8 cellular contexts compared by ENCODE assay signal in genomic region chr4:762211-763190, GRCh38. TPM values are rescaled to one million over a fixed set of nuclear protein-coding genes. Genes with fewer than 3 reads are reported as not detected.
A peak's percentile ranks its signal among the peaks of the same experiment; 100 is the strongest.
DNase-seq lines count a peak whose midpoint lies in the region; ATAC-seq and TF ChIP-seq lines count a peak whose summit lies in the region.

No MANE protein-coding gene starts in this region.

- no TSS peak for BruUV-seq in MCF 10A (replicated peaks; lab: Mats Ljungman, UMichigan)

- H3K23ac ChIP-seq in mesenchymal stem cell (ENCODE audit: low read length in 2 of 2) = no peak overlapping the region
- H3K23ac ChIP-seq in mesendoderm (ENCODE audit: low read length) = no peak overlapping the region

- H2AK5ac ChIP-seq in mesenchymal stem cell (ENCODE audit: low read length, severe bottlenecking) (no peak overlapping the region), mesendoderm (ENCODE audit: low read length) (no peak overlapping the region)

- H3K9me3 Mint-ChIP-seq in CD8-positive, alpha-beta memory T cell = no peaks in the 10 kb centered on the region
- peaks cover 54% of the 10 kb centered on the region for H3K9me3 Mint-ChIP-seq in HFFc6
- no peaks in the 10 kb centered on the region for H3K9me3 Mint-ChIP-seq in MCF 10A (ENCODE audit: unreplicated experiment)

- no peak overlapping the region for H3K14ac ChIP-seq in mesenchymal stem cell (ENCODE audit: low read length in 2 of 2)

- H3K4me1 Mint-ChIP-seq in CD8-positive, alpha-beta memory T cell = peaks cover 28 to 51% (median 40%) of the 10 kb centered on the region in 3 donors
- H3K4me1 Mint-ChIP-seq in HFFc6 (ENCODE audit: low read depth) (peaks cover 7% of the 10 kb centered on the region; the same call in 1 of the 2 replicates), MCF 10A (ENCODE audit: insufficient read depth, unreplicated experiment) (peaks cover 18% of the 10 kb centered on the region)

- no peak overlapping the region for H3K4me3 ChIP-seq in CD8-positive, alpha-beta memory T cell (ENCODE audit: low read length)
- H3K4me3 ChIP-seq in mesenchymal stem cell (ENCODE audit: insufficient read depth in 1 of 2, low read depth in 1 of 2, low read length in 2 of 2) = no peak overlapping the region
- H3K4me3 ChIP-seq in stomach = no peak overlapping the region
- H3K4me3 ChIP-seq in mesendoderm (ENCODE audit: low read length) = no peak overlapping the region

- ATAC-seq in HG03354 (IDR thresholded peaks at IDR 0.05; ENCODE audit: poor library complexity, severe bottlenecking, unreplicated experiment) (no peak), GM19452 (IDR thresholded peaks at IDR 0.05; ENCODE audit: unreplicated experiment) (no peak)

- H3K79me2 ChIP-seq in mesendoderm (ENCODE audit: control insufficient read depth, insufficient read depth, low read length) = no peaks in the 10 kb centered on the region

- no peak overlapping the region for H2BK120ac ChIP-seq in mesenchymal stem cell (ENCODE audit: low read depth, low read length)
- H2BK120ac ChIP-seq in mesendoderm (ENCODE audit: low read depth, low read length) = no peak overlapping the region

- no peak overlapping the region for H3K27ac ChIP-seq in CD8-positive, alpha-beta memory T cell (ENCODE audit: low read depth, low read length)
- H3K27ac ChIP-seq in mesenchymal stem cell (ENCODE audit: low read length, poor library complexity, severe bottlenecking) = no peak overlapping the region
- no peak overlapping the region for H3K27ac ChIP-seq in stomach
- H3K27ac ChIP-seq in mesendoderm (ENCODE audit: low read depth, low read length) = no peak overlapping the region

- H3K79me1 ChIP-seq in mesenchymal stem cell (replicated peaks; ENCODE audit: low read length, poor library complexity, severe bottlenecking) = peaks cover 31% of the 10 kb centered on the region
- H3K79me1 ChIP-seq in mesendoderm (ENCODE audit: low read length) = peaks cover 1% of the 10 kb centered on the region

- H4K91ac ChIP-seq in mesenchymal stem cell (ENCODE audit: low read length) = no peak overlapping the region

- TF ChIP-seq CTCF in HFFc6 (IDR thresholded peaks at IDR 0.05) (peak; percentile 39; the same call in 1 of the 2 replicates), MCF 10A (IDR thresholded peaks at IDR 0.05; ENCODE audit: unreplicated experiment) (no peak), stomach (IDR thresholded peaks at IDR 0.05) (peak in 2 of 7 experiments; percentile 14 to 40)

- no peak overlapping the region for H2AFZ ChIP-seq in mesenchymal stem cell (ENCODE audit: low read depth, low read length)

- peaks cover 9 to 67% (median 12%) of the 10 kb centered on the region in 3 donors for H3K36me3 Mint-ChIP-seq in CD8-positive, alpha-beta memory T cell
- peaks cover 77% of the 10 kb centered on the region for H3K36me3 Mint-ChIP-seq in HFFc6 (ENCODE audit: low read depth)
- peaks cover 84% of the 10 kb centered on the region for H3K36me3 Mint-ChIP-seq in MCF 10A (ENCODE audit: insufficient read depth, unreplicated experiment)

- no peak for DNase-seq in CD8-positive, alpha-beta memory T cell
- DNase-seq in HFFc6 (no peak), MCF 10A (ENCODE audit: unreplicated experiment) (peak; percentile 24), mesenchymal stem cell (no peak), stomach (no peak), mesendoderm (no peak)

- no peaks in the 10 kb centered on the region for H3K9me3 ChIP-seq in CD8-positive, alpha-beta memory T cell (ENCODE audit: low read length)
- no peaks in the 10 kb centered on the region for H3K9me3 ChIP-seq in mesenchymal stem cell (ENCODE audit: control insufficient read depth, low read length)
- peaks cover 0 to 13% (median 4%) of the 10 kb centered on the region in 4 donors for H3K9me3 ChIP-seq in stomach

- peak overlapping the region; percentile 19 for H4K8ac ChIP-seq in mesenchymal stem cell (ENCODE audit: low read length)
- no peak overlapping the region for H4K8ac ChIP-seq in mesendoderm (ENCODE audit: low read depth, low read length)

- peaks cover 11% of the 10 kb centered on the region for H3K36me3 ChIP-seq in CD8-positive, alpha-beta memory T cell (ENCODE audit: insufficient read depth, low read length)
- H3K36me3 ChIP-seq in mesenchymal stem cell (ENCODE audit: control insufficient read depth in 1 of 2, insufficient read depth in 2 of 2, low read depth in 1 of 2, low read length in 2 of 2) (peaks cover 70 to 74% of the 10 kb centered on the region in 2 experiments), stomach (peaks cover 31 to 81% (median 79%) of the 10 kb centered on the region in 4 donors), mesendoderm (ENCODE audit: control insufficient read depth, insufficient read depth, low read length) (peaks cover 12% of the 10 kb centered on the region)

- no peak overlapping the region for H3K18ac ChIP-seq in mesenchymal stem cell (ENCODE audit: low read depth in 1 of 2, low read length in 2 of 2)
- no peak overlapping the region for H3K18ac ChIP-seq in mesendoderm (ENCODE audit: low read length)

- TF ChIP-seq POLR2A in stomach (IDR thresholded peaks at IDR 0.05) = no peak

- H3K4me2 ChIP-seq in mesenchymal stem cell (ENCODE audit: low read length, poor library complexity, severe bottlenecking) (no peak overlapping the region), mesendoderm (ENCODE audit: low read length) (no peak overlapping the region)

- H3K4me3 Mint-ChIP-seq in CD8-positive, alpha-beta memory T cell = peak overlapping the region in 1 of 7 donors; percentile 16
- no peak overlapping the region for H3K4me3 Mint-ChIP-seq in HFFc6
- no peak overlapping the region for H3K4me3 Mint-ChIP-seq in MCF 10A (ENCODE audit: unreplicated experiment)

- no peak overlapping the region for H2BK5ac ChIP-seq in mesenchymal stem cell (ENCODE audit: low read depth, low read length, poor library complexity, severe bottlenecking)
- no peak overlapping the region for H2BK5ac ChIP-seq in mesendoderm (ENCODE audit: low read length)

- no peaks in the 10 kb centered on the region for H3K4me1 ChIP-seq in CD8-positive, alpha-beta memory T cell (ENCODE audit: insufficient read depth, low read length)
- H3K4me1 ChIP-seq in mesenchymal stem cell (ENCODE audit: control insufficient read depth, insufficient read depth, low read depth, low read length) (peaks cover 27% of the 10 kb centered on the region), stomach (peaks cover 0 to 10% (median 1%) of the 10 kb centered on the region in 4 donors), mesendoderm (ENCODE audit: control insufficient read depth, low read depth, low read length) (no peaks in the 10 kb centered on the region)

- H2BK15ac ChIP-seq in mesenchymal stem cell (ENCODE audit: low read depth, poor library complexity, severe bottlenecking) (no peak overlapping the region), mesendoderm (replicated peaks; ENCODE audit: low read depth) (no peak overlapping the region)

- H2BK12ac ChIP-seq in mesenchymal stem cell (ENCODE audit: low read length in 2 of 2) = no peak overlapping the region

- H3K27me3 Mint-ChIP-seq in CD8-positive, alpha-beta memory T cell = peaks cover 0 to 1% of the 10 kb centered on the region in 2 donors
- peaks cover 19% of the 10 kb centered on the region for H3K27me3 Mint-ChIP-seq in HFFc6 (ENCODE audit: insufficient read depth)
- H3K27me3 Mint-ChIP-seq in MCF 10A (ENCODE audit: insufficient read depth, unreplicated experiment) = no peaks in the 10 kb centered on the region

- H3K56ac ChIP-seq in mesendoderm (ENCODE audit: low read length) = no peak overlapping the region

- H3K4ac ChIP-seq in mesenchymal stem cell (ENCODE audit: low read depth in 1 of 2, low read length in 2 of 2) (no peak overlapping the region), mesendoderm (ENCODE audit: low read depth, low read length) (no peak overlapping the region)

- POLR2A ChIA-PET in CD8-positive, alpha-beta memory T cell (lab: Charles Lee) = no interaction called here
- POLR2A ChIA-PET in MCF 10A (lab: Yijun Ruan, JAX) = no interaction called here

- H3K27me3 ChIP-seq in CD8-positive, alpha-beta memory T cell (ENCODE audit: insufficient read depth, low read length, poor library complexity, severe bottlenecking) = no peaks in the 10 kb centered on the region
- H3K27me3 ChIP-seq in mesenchymal stem cell (ENCODE audit: control insufficient read depth in 1 of 2, insufficient read depth in 1 of 2, low read length in 2 of 2) (no peaks in the 10 kb centered on the region), stomach (no peaks in the 10 kb centered on the region), mesendoderm (ENCODE audit: insufficient read depth, low read length, poor library complexity) (no peaks in the 10 kb centered on the region)

- CTCF ChIA-PET in CD8-positive, alpha-beta memory T cell (lab: Charles Lee) = interaction anchor here (1.7 kb wide), 1 partner anchor 12 kb away, joined by 4 read pairs; no protein-coding TSS in a partner anchor
- CTCF ChIA-PET in MCF 10A (lab: Yijun Ruan, JAX) = interaction anchor here (0.6 kb wide), 1 partner anchor 387 kb away, joined by 3 read pairs; no protein-coding TSS in a partner anchor

- no peak overlapping the region for H3K9ac ChIP-seq in mesenchymal stem cell (ENCODE audit: low read length)
- no peak overlapping the region for H3K9ac ChIP-seq in mesendoderm (ENCODE audit: low read length)

- WGBS in mesenchymal stem cell = 97% methylated on average over 24 of the region's 24 CpGs
- 75 to 85% (median 83%) methylated on average over 23 to 24 of the region's 24 CpGs for WGBS in stomach, 5 donors
- no CpG with 5 or more reads among the region's 24 CpGs for WGBS in mesendoderm (ENCODE audit: extremely low coverage, insufficient coverage, low lambda C conversion rate)

- H4K5ac ChIP-seq in mesendoderm (ENCODE audit: low read length) = no peak overlapping the region

- TF ChIP-seq EP300 in stomach (IDR thresholded peaks at IDR 0.05) = no peak

- intact Hi-C loops in MCF 10A (cut with micrococcal nuclease) = no loop called here
- intact Hi-C loops in stomach (cut with DNase I; ENCODE audit: low total_unique reads) = no loop called here

- H3K27ac Mint-ChIP-seq in CD8-positive, alpha-beta memory T cell = peak overlapping the region; percentile 16 to 87 (median 68)
- H3K27ac Mint-ChIP-seq in HFFc6 (no peak overlapping the region), MCF 10A (ENCODE audit: low read depth, unreplicated experiment) (no peak overlapping the region)

RNA-seq across cellular contexts. Expression of gene PCGF3, which starts 56.9 kb away (rescaled TPM):
- total RNA-seq in CD8-positive, alpha-beta memory T cell = 10 to 100 TPM; 24.7 to 26.1 TPM
- polyA plus RNA-seq in CD8-positive, alpha-beta memory T cell = 4.8 TPM
- 10 to 100 TPM; 28.5 to 34.5 (median 30.2) TPM for total RNA-seq in HFFc6 (2021; fragmentation: NEBNext Ultra II Directional; extraction: Animal tissue kit (Norgen Biotek cat#: 25700))
- total RNA-seq in MCF 10A (2022) = 26.5 and 33.5 TPM in 2 replicates
- polyA plus RNA-seq in mesenchymal stem cell (2013, experiment 1 of 2) = 33.6 TPM
- polyA plus RNA-seq in mesenchymal stem cell (2013, experiment 2 of 2) = 32.1 TPM
- total RNA-seq in stomach = 100 to 1,000 TPM in 2 of 5 donors, 10 to 100 TPM in 3; 45.2 to 140 (median 82.6) TPM
- 10 to 100 TPM; 24.7 to 48.9 (median 24.9) TPM for polyA plus RNA-seq in stomach
- polyA plus RNA-seq in mesendoderm (2013, experiment 1 of 2) = 30.3 TPM
- 31.4 TPM for polyA plus RNA-seq in mesendoderm (2013, experiment 2 of 2)

Comparison
In these comparisons a context has a peak if more than half of its experiments do, and no peak if none do; other contexts are left out.
1. H3K27ac Mint-ChIP-seq: peak in CD8-positive, alpha-beta memory T cell (8 of 8); none in HFFc6 (single experiment) and MCF 10A (single experiment).